Comparison of ENCODE assay signal across 12 cellular contexts in the genomic region with DNA sequence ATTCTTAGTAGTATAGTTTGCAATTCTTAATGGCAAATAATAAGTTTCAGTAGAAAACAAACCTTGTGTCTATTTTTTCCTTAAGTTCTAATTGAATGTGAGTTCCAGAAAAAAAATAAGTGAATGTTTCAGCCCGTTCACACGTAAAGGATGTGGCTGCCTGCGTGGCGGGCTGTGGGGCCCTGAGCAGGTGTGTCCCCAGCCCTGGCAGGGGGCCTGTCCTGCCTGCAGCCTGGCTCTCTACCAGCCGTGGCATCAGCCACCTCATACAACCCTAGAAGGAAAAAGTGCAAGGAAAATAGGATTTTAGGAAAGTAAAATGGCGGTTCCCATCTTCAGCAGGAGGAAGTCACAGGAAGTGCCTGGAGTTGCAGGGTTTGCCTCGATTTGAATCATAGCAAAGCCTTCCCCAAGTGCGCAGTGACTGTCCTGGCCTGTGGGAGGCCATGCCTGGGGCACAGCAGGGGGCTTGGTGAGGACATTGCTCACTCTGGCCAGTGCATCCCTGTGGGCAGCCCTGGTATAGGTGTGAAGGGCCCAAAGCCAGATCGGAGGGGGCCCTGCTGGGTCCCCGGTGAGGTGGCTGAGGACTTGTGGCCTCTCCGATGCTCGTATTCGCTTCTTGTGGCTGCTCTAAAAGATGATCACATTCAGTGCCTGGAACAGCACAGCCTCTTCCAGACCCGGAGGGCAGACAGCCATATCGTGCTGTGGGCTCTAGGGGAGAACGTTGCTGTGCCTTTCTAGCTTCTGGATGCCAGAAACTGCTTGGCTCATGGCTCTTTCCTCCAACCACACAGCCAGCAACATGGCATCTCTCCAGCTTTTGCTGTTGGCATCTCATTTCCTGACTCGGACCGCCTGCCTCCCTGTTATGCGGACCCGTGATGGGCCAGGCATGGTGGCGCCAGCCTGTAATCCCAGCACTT.
DNase-seq lines count a peak whose midpoint lies in the region; ATAC-seq lines count a peak whose summit lies in the region.
"Had no signal": no experiment of that assay in that cellular context is flagged by ENCODE, and none has a peak within 500 bp of the region (broad histone marks: within the 10 kb centered on the region; RNA-seq: fewer than 3 reads in every experiment).

No MANE protein-coding gene starts in this region.

- H3K4me3 ChIP-seq in SK-N-MC, result no peak overlapping the region
- H3K4me3 ChIP-seq: body of pancreas had no signal

- H3K27ac Mint-ChIP-seq in stimulated activated naive CD8-positive, alpha-beta T cell treated with anti-CD3 and anti-CD28 coated beads, Interleukin-15, Interleukin-2, amounts not matched to agents 100 ng/mL and 50 ng/mL, for 24 hours, result peak overlapping the region; percentile 2

- peaks cover 6% of the 10 kb centered on the region for H3K4me1 Mint-ChIP-seq in stimulated activated naive CD8-positive, alpha-beta T cell treated with anti-CD3 and anti-CD28 coated beads, Interleukin-15, Interleukin-2, amounts not matched to agents 100 ng/mL and 50 ng/mL, for 24 hours (ENCODE audit: low read depth)

- H3K27me3 Mint-ChIP-seq in stimulated activated naive CD8-positive, alpha-beta T cell treated with anti-CD3 and anti-CD28 coated beads, Interleukin-15, Interleukin-2, amounts not matched to agents 100 ng/mL and 50 ng/mL, for 24 hours, result no peaks in the 10 kb centered on the region

- H3K9me3 Mint-ChIP-seq in stimulated activated naive CD8-positive, alpha-beta T cell treated with anti-CD3 and anti-CD28 coated beads, Interleukin-15, Interleukin-2, amounts not matched to agents 100 ng/mL and 50 ng/mL, for 24 hours, result no peaks in the 10 kb centered on the region

- H3K4me3 Mint-ChIP-seq in stimulated activated naive CD8-positive, alpha-beta T cell treated with anti-CD3 and anti-CD28 coated beads, Interleukin-15, Interleukin-2, amounts not matched to agents 100 ng/mL and 50 ng/mL, for 24 hours, result no peak overlapping the region

- no peak for DNase-seq in stimulated activated naive CD8-positive, alpha-beta T cell treated with anti-CD3 and anti-CD28 coated beads, Interleukin-15, Interleukin-2, amounts not matched to agents 100 U/mL and 50 U/mL, for 24 hours
- DNase-seq in SK-N-MC (ENCODE audit: low read depth, low spot score) (no peak), glomerular visceral epithelial cell (ENCODE audit: extremely low spot score) (peak; percentile 22), SIG-M5 (lab: John Stamatoyannopoulos, UW) (no peak)
- DNase-seq in stimulated activated naive CD4-positive, alpha-beta T cell (lab: John Stamatoyannopoulos, UW), result no peak
- DNase-seq: body of pancreas, HCEC 1CT, left colon, NCI-H2081 treated with DMSO at 0.1 percent for 48 hours had no signal

- H3K27ac ChIP-seq in SK-N-MC, result peak overlapping the region; percentile 75
- H3K27ac ChIP-seq: body of pancreas had no signal

- peaks cover 36% of the 10 kb centered on the region; the same call in 1 of the 2 replicates for H3K36me3 ChIP-seq in SK-N-MC (ENCODE audit: insufficient read depth, low read length)

- no peak overlapping the region for H3K9ac ChIP-seq in SK-N-MC (ENCODE audit: insufficient read length)

- H3K36me3 Mint-ChIP-seq in stimulated activated naive CD8-positive, alpha-beta T cell treated with anti-CD3 and anti-CD28 coated beads, Interleukin-15, Interleukin-2, amounts not matched to agents 100 ng/mL and 50 ng/mL, for 24 hours (ENCODE audit: low read depth), result peaks cover 31% of the 10 kb centered on the region

- ATAC-seq in stimulated activated naive CD8-positive, alpha-beta T cell treated with anti-CD3 and anti-CD28 coated beads, Interleukin-15, Interleukin-2, amounts not matched to agents 100 U/mL and 50 U/mL, for 24 hours, result no peak
- ATAC-seq in HG02973 (IDR thresholded peaks at IDR 0.05; ENCODE audit: unreplicated experiment) (no peak), HG02981 (IDR thresholded peaks at IDR 0.05; ENCODE audit: unreplicated experiment) (no peak)
- ATAC-seq: body of pancreas, left colon had no signal

- H3K9me3 ChIP-seq in SK-N-MC (ENCODE audit: low read depth, low read length), result no peaks in the 10 kb centered on the region
- H3K9me3 ChIP-seq: body of pancreas had no signal
